1 cellular context compared by ENCODE assay signal in genomic region chr5:6712136-6712581, GRCh38.
TF ChIP-seq lines count a peak whose summit lies in the region.

No MANE protein-coding gene starts in this region.

TF ChIP-seq in H1, 55 proteins besides CTCF, POLR2A, EP300 and RAD21:
- TF ChIP-seq SIRT6 (IDR thresholded peaks at IDR 0.05; ENCODE audit: low read length) (no peak), KDM4A (IDR thresholded peaks at IDR 0.05; ENCODE audit: low read depth, low read length, severe bottlenecking) (peak; percentile 22), YY1 (IDR thresholded peaks at IDR 0.05; ENCODE audit: low read depth, low read length) (no peak), POLR2AphosphoS5 (IDR thresholded peaks at IDR 0.05; ENCODE audit: low read depth, low read length) (peak; percentile 32; the same call in 1 of the 2 replicates), HDAC2 (IDR thresholded peaks at IDR 0.05; ENCODE audit: borderline replicate concordance in 1 of 2, low read depth in 2 of 2, low read length in 2 of 2) (peak in 1 of 2 experiments; percentile 39; a peak in 1 of 4 replicates), CBX8 (IDR thresholded peaks at IDR 0.05; ENCODE audit: borderline replicate concordance, low read depth, low read length) (no peak), PHF8 (conservative IDR thresholded peaks at IDR 0.05; ENCODE audit: low read depth, low read length) (peak; percentile 0; the same call in 1 of the 2 replicates), KDM5A (IDR thresholded peaks at IDR 0.05; ENCODE audit: low read length) (no peak), BACH1 (IDR thresholded peaks at IDR 0.05; ENCODE audit: low read length) (no peak; the same call in none of the 2 replicates)
